Comparison of ENCODE assay signal across 1 cellular context in the genomic region with DNA sequence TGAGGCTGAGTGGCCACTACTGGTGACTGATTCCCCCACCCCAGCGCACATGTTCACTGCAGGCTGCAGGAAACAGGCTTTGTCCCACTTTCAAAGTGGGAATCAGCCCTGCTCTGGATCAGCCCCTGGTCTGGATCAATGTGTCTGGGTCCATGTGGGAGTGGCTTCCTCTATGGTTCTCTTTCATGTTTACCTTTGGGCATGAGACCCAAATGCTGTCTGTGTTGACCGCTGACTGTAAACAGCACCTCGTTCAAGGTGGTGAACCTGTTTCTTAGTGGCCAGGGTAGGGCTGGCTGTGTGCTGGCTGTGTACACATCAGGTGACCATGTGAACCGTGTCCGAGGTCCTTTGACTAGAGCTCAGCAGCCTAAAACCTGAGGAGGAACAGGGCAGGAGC.
TF ChIP-seq lines count a peak whose summit lies in the region.

No MANE protein-coding gene starts in this region.

TF ChIP-seq in HepG2, 621 proteins besides CTCF, POLR2A, EP300 and RAD21 (continues in another document):
- TF ChIP-seq ZMYM3 (CRISPR knock-in tag; IDR thresholded peaks at IDR 0.05) = 0 out of 2 replicates have a peak, but pooled peaks have one; percentile 23
- no peak for TF ChIP-seq ZNF572 (CRISPR knock-in tag; IDR thresholded peaks at IDR 0.05)
- TF ChIP-seq MED1 (CRISPR knock-in tag; IDR thresholded peaks at IDR 0.05) = 0 out of 2 replicates have a peak, but pooled peaks have one; percentile 12
- TF ChIP-seq REXO4 (CRISPR knock-in tag; IDR thresholded peaks at IDR 0.05; ENCODE audit: borderline replicate concordance) = no peak
- 0 out of 2 replicates have a peak, but pooled peaks have one; percentile 22 for TF ChIP-seq FOXK1 (CRISPR knock-in tag; IDR thresholded peaks at IDR 0.05; ENCODE audit: borderline replicate concordance, low read depth)
- TF ChIP-seq HNF4A (CRISPR knock-in tag; IDR thresholded peaks at IDR 0.05) = peak; percentile 44; the same call in 1 of the 2 replicates
- peak; percentile 71 for TF ChIP-seq FOXA3 (CRISPR knock-in tag; IDR thresholded peaks at IDR 0.05)
- TF ChIP-seq FOXP1 (IDR thresholded peaks at IDR 0.05) = no peak
- TF ChIP-seq FOXP1 (CRISPR knock-in tag; IDR thresholded peaks at IDR 0.05) = peak; percentile 79
- no peak for TF ChIP-seq YEATS4 (CRISPR knock-in tag; IDR thresholded peaks at IDR 0.05; ENCODE audit: borderline replicate concordance)
- no peak for TF ChIP-seq HNRNPLL (IDR thresholded peaks at IDR 0.05; ENCODE audit: low read depth, low read length, poor library complexity, severe bottlenecking)
- TF ChIP-seq, protein P1, sequence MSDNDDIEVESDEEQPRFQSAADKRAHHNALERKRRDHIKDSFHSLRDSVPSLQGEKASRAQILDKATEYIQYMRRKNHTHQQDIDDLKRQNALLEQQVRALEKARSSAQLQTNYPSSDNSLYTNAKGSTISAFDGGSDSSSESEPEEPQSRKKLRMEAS (IDR thresholded peaks at IDR 0.05) = 0 out of 2 replicates have a peak, but pooled peaks have one; percentile 15
- TF ChIP-seq, protein P2, sequence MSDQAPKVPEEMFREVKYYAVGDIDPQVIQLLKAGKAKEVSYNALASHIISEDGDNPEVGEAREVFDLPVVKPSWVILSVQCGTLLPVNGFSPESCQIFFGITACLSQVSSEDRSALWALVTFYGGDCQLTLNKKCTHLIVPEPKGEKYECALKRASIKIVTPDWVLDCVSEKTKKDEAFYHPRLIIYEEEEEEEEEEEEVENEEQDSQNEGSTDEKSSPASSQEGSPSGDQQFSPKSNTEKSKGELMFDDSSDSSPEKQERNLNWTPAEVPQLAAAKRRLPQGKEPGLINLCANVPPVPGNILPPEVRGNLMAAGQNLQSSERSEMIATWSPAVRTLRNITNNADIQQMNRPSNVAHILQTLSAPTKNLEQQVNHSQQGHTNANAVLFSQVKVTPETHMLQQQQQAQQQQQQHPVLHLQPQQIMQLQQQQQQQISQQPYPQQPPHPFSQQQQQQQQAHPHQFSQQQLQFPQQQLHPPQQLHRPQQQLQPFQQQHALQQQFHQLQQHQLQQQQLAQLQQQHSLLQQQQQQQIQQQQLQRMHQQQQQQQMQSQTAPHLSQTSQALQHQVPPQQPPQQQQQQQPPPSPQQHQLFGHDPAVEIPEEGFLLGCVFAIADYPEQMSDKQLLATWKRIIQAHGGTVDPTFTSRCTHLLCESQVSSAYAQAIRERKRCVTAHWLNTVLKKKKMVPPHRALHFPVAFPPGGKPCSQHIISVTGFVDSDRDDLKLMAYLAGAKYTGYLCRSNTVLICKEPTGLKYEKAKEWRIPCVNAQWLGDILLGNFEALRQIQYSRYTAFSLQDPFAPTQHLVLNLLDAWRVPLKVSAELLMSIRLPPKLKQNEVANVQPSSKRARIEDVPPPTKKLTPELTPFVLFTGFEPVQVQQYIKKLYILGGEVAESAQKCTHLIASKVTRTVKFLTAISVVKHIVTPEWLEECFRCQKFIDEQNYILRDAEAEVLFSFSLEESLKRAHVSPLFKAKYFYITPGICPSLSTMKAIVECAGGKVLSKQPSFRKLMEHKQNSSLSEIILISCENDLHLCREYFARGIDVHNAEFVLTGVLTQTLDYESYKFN (CRISPR knock-in tag; conservative IDR thresholded peaks at IDR 0.05) = peak; percentile 57
- TF ChIP-seq ZZZ3 (CRISPR knock-in tag; IDR thresholded peaks at IDR 0.05; ENCODE audit: borderline replicate concordance) = peak; percentile 53; the same call in 1 of the 2 replicates
- TF ChIP-seq ATF7 (IDR thresholded peaks at IDR 0.05) = no peak
- TF ChIP-seq ATF7 (CRISPR knock-in tag; IDR thresholded peaks at IDR 0.05) = no peak
- TF ChIP-seq ZNF12 (CRISPR knock-in tag; IDR thresholded peaks at IDR 0.05) = no peak
- TF ChIP-seq SKI (IDR thresholded peaks at IDR 0.05; ENCODE audit: partially characterized antibody) = peak; percentile 73
- TF ChIP-seq, protein P3, sequence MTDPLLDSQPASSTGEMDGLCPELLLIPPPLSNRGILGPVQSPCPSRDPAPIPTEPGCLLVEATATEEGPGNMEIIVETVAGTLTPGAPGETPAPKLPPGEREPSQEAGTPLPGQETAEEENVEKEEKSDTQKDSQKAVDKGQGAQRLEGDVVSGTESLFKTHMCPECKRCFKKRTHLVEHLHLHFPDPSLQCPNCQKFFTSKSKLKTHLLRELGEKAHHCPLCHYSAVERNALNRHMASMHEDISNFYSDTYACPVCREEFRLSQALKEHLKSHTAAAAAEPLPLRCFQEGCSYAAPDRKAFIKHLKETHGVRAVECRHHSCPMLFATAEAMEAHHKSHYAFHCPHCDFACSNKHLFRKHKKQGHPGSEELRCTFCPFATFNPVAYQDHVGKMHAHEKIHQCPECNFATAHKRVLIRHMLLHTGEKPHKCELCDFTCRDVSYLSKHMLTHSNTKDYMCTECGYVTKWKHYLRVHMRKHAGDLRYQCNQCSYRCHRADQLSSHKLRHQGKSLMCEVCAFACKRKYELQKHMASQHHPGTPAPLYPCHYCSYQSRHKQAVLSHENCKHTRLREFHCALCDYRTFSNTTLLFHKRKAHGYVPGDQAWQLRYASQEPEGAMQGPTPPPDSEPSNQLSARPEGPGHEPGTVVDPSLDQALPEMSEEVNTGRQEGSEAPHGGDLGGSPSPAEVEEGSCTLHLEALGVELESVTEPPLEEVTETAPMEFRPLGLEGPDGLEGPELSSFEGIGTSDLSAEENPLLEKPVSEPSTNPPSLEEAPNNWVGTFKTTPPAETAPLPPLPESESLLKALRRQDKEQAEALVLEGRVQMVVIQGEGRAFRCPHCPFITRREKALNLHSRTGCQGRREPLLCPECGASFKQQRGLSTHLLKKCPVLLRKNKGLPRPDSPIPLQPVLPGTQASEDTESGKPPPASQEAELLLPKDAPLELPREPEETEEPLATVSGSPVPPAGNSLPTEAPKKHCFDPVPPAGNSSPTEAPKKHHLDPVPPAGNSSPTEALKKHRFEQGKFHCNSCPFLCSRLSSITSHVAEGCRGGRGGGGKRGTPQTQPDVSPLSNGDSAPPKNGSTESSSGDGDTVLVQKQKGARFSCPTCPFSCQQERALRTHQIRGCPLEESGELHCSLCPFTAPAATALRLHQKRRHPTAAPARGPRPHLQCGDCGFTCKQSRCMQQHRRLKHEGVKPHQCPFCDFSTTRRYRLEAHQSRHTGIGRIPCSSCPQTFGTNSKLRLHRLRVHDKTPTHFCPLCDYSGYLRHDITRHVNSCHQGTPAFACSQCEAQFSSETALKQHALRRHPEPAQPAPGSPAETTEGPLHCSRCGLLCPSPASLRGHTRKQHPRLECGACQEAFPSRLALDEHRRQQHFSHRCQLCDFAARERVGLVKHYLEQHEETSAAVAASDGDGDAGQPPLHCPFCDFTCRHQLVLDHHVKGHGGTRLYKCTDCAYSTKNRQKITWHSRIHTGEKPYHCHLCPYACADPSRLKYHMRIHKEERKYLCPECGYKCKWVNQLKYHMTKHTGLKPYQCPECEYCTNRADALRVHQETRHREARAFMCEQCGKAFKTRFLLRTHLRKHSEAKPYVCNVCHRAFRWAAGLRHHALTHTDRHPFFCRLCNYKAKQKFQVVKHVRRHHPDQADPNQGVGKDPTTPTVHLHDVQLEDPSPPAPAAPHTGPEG (CRISPR knock-in tag; IDR thresholded peaks at IDR 0.05) = no peak
- TF ChIP-seq KDM6A (CRISPR knock-in tag; IDR thresholded peaks at IDR 0.05; ENCODE audit: low read depth) = no peak
- TF ChIP-seq RARA (CRISPR knock-in tag; IDR thresholded peaks at IDR 0.05) = peak; percentile 80
- no peak for TF ChIP-seq DNMT1 (CRISPR knock-in tag; IDR thresholded peaks at IDR 0.05)
- TF ChIP-seq CAMTA2 (CRISPR knock-in tag; IDR thresholded peaks at IDR 0.05; ENCODE audit: borderline replicate concordance) = no peak
- TF ChIP-seq SPEN (CRISPR knock-in tag; IDR thresholded peaks at IDR 0.05; ENCODE audit: low read depth) = peak; percentile 66; the same call in 1 of the 2 replicates
- TF ChIP-seq, protein P4, sequence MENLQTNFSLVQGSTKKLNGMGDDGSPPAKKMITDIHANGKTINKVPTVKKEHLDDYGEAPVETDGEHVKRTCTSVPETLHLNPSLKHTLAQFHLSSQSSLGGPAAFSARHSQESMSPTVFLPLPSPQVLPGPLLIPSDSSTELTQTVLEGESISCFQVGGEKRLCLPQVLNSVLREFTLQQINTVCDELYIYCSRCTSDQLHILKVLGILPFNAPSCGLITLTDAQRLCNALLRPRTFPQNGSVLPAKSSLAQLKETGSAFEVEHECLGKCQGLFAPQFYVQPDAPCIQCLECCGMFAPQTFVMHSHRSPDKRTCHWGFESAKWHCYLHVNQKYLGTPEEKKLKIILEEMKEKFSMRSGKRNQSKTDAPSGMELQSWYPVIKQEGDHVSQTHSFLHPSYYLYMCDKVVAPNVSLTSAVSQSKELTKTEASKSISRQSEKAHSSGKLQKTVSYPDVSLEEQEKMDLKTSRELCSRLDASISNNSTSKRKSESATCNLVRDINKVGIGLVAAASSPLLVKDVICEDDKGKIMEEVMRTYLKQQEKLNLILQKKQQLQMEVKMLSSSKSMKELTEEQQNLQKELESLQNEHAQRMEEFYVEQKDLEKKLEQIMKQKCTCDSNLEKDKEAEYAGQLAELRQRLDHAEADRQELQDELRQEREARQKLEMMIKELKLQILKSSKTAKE (CRISPR knock-in tag; IDR thresholded peaks at IDR 0.05; ENCODE audit: borderline replicate concordance) = peak; percentile 60
- TF ChIP-seq SRSF1 (optimal IDR thresholded peaks at IDR 0.05; ENCODE audit: low read depth, low read length) = no peak
- TF ChIP-seq GZF1 (CRISPR knock-in tag; IDR thresholded peaks at IDR 0.05) = no peak
- no peak for TF ChIP-seq CCAR2 (optimal IDR thresholded peaks at IDR 0.05; ENCODE audit: low read depth, low read length)
- peak; percentile 33; the same call in 1 of the 2 replicates for TF ChIP-seq SALL1 (CRISPR knock-in tag; IDR thresholded peaks at IDR 0.05)
- TF ChIP-seq, protein P5, sequence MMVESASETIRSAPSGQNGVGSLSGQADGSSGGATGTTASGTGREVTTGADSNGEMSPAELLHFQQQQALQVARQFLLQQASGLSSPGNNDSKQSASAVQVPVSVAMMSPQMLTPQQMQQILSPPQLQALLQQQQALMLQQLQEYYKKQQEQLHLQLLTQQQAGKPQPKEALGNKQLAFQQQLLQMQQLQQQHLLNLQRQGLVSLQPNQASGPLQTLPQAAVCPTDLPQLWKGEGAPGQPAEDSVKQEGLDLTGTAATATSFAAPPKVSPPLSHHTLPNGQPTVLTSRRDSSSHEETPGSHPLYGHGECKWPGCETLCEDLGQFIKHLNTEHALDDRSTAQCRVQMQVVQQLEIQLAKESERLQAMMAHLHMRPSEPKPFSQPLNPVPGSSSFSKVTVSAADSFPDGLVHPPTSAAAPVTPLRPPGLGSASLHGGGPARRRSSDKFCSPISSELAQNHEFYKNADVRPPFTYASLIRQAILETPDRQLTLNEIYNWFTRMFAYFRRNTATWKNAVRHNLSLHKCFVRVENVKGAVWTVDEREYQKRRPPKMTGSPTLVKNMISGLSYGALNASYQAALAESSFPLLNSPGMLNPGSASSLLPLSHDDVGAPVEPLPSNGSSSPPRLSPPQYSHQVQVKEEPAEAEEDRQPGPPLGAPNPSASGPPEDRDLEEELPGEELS (CRISPR knock-in tag; IDR thresholded peaks at IDR 0.05) = 0 out of 2 replicates have a peak, but pooled peaks have one; percentile 61
- TF ChIP-seq ZNF768 (CRISPR knock-in tag; IDR thresholded peaks at IDR 0.05) = no peak
- TF ChIP-seq, protein P6, sequence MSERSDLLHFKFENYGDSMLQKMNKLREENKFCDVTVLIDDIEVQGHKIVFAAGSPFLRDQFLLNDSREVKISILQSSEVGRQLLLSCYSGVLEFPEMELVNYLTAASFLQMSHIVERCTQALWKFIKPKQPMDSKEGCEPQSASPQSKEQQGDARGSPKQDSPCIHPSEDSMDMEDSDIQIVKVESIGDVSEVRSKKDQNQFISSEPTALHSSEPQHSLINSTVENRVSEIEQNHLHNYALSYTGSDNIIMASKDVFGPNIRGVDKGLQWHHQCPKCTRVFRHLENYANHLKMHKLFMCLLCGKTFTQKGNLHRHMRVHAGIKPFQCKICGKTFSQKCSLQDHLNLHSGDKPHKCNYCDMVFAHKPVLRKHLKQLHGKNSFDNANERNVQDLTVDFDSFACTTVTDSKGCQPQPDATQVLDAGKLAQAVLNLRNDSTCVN (CRISPR knock-in tag; IDR thresholded peaks at IDR 0.05; ENCODE audit: borderline replicate concordance) = peak; percentile 58; the same call in 1 of the 2 replicates
- TF ChIP-seq, protein P7, sequence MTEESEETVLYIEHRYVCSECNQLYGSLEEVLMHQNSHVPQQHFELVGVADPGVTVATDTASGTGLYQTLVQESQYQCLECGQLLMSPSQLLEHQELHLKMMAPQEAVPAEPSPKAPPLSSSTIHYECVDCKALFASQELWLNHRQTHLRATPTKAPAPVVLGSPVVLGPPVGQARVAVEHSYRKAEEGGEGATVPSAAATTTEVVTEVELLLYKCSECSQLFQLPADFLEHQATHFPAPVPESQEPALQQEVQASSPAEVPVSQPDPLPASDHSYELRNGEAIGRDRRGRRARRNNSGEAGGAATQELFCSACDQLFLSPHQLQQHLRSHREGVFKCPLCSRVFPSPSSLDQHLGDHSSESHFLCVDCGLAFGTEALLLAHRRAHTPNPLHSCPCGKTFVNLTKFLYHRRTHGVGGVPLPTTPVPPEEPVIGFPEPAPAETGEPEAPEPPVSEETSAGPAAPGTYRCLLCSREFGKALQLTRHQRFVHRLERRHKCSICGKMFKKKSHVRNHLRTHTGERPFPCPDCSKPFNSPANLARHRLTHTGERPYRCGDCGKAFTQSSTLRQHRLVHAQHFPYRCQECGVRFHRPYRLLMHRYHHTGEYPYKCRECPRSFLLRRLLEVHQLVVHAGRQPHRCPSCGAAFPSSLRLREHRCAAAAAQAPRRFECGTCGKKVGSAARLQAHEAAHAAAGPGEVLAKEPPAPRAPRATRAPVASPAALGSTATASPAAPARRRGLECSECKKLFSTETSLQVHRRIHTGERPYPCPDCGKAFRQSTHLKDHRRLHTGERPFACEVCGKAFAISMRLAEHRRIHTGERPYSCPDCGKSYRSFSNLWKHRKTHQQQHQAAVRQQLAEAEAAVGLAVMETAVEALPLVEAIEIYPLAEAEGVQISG (CRISPR knock-in tag; IDR thresholded peaks at IDR 0.05) = no peak
- TF ChIP-seq ATRX (CRISPR knock-in tag; IDR thresholded peaks at IDR 0.05; ENCODE audit: borderline replicate concordance) = no peak
- no peak for TF ChIP-seq GPN1 (CRISPR knock-in tag; IDR thresholded peaks at IDR 0.05; ENCODE audit: borderline replicate concordance)
- TF ChIP-seq ZNF598 (CRISPR knock-in tag; IDR thresholded peaks at IDR 0.05; ENCODE audit: borderline replicate concordance) = no peak
- peak; percentile 31; the same call in 1 of the 2 replicates for TF ChIP-seq RXRB (CRISPR knock-in tag; IDR thresholded peaks at IDR 0.05; ENCODE audit: borderline replicate concordance)
